ENCODE assay signal across 18 cellular contexts in genomic region chr11:27357250-27357649, GRCh38. TPM values are rescaled to one million over a fixed set of nuclear protein-coding genes. Genes with fewer than 3 reads are reported as not detected.
DNase-seq lines count a peak whose midpoint lies in the region; ATAC-seq and TF ChIP-seq lines count a peak whose summit lies in the region.
"Had no signal": no experiment of that assay in that cellular context is flagged by ENCODE, and none has a peak within 500 bp of the region (broad histone marks: within the 10 kb centered on the region; RNA-seq: fewer than 3 reads in every experiment).

No MANE protein-coding gene starts in this region.

- DNase-seq in DMS79 treated with DMSO at 0.1 percent for 48 hours (lab: John Stamatoyannopoulos, UW), result peak; percentile 64
- no peak for DNase-seq in DMS79 (lab: John Stamatoyannopoulos, UW)
- DNase-seq in NCI-H2107 (lab: John Stamatoyannopoulos, UW), result peak; percentile 21
- DNase-seq in cerebellar cortex (ENCODE audit: low spot score), result peak; percentile 46
- peak; percentile 48 to 59 for DNase-seq in thyroid gland
- DNase-seq in ovary, result no peak
- DNase-seq: activated CD8-positive, alpha-beta memory T cell treated with anti-CD3 and anti-CD28 coated beads for 24 hours; erythroblast; immature natural killer cell; KG1; naive thymus-derived CD8-positive, alpha-beta T cell; NCI-H1694; SIG-M5; tibial artery had no signal

- ATAC-seq in HG03095 (IDR thresholded peaks at IDR 0.05; ENCODE audit: unreplicated experiment) (no peak), HG02852 (IDR thresholded peaks at IDR 0.05; ENCODE audit: unreplicated experiment) (no peak)
- ATAC-seq: naive thymus-derived CD8-positive, alpha-beta T cell; stimulated activated effector memory CD8-positive, alpha-beta T cell treated with anti-CD3 and anti-CD28 coated beads, Interleukin-12 subunit alpha, Interleukin-12 subunit beta, amount 100 ng/mL, for 72 hours had no signal

- no peaks in the 10 kb centered on the region for H3K9me3 ChIP-seq in thyroid gland
- H3K9me3 ChIP-seq in ovary, result no peaks in the 10 kb centered on the region
- H3K9me3 ChIP-seq: tibial artery had no signal

- H3K4me3 ChIP-seq in thyroid gland (replicated peaks in 1 of 3) (no peak overlapping the region), ovary (no peak overlapping the region)
- H3K4me3 ChIP-seq: tibial artery had no signal

- H3K4me1 ChIP-seq in thyroid gland, result peaks cover 5% of the 10 kb centered on the region in 2 donors
- H3K4me1 ChIP-seq in ovary (ENCODE audit: insufficient read depth), result no peaks in the 10 kb centered on the region

- no peaks in the 10 kb centered on the region for H3K27me3 ChIP-seq in thyroid gland
- no peaks in the 10 kb centered on the region for H3K27me3 ChIP-seq in ovary
- H3K27me3 ChIP-seq: tibial artery had no signal

- WGBS in thyroid gland, 2 donors, result 50 to 62% methylated on average over 4 of the region's 4 CpGs
- 85 to 89% (median 86%) methylated on average over 4 of the region's 4 CpGs for WGBS in ovary, 3 donors

- TF ChIP-seq EP300 in ovary (IDR thresholded peaks at IDR 0.05), result no peak

- TF ChIP-seq CTCF in thyroid gland (IDR thresholded peaks at IDR 0.05) (no peak), ovary (IDR thresholded peaks at IDR 0.05) (no peak)

- intact Hi-C loops in thyroid gland (cut with DNase I), result loop anchor here (5.0 kb wide), 1 partner anchor 115 kb away; the partner anchor contains the start of gene LGR4
- intact Hi-C loops in ovary (cut with DNase I), result no loop called here

- no peak overlapping the region for H3K27ac ChIP-seq in thyroid gland
- no peak overlapping the region for H3K27ac ChIP-seq in ovary
- H3K27ac ChIP-seq: 22Rv1, tibial artery had no signal

- TF ChIP-seq POLR2A in thyroid gland (IDR thresholded peaks at IDR 0.05) (no peak), ovary (IDR thresholded peaks at IDR 0.05) (no peak)

- H3K36me3 ChIP-seq in thyroid gland, result no peaks in the 10 kb centered on the region
- H3K36me3 ChIP-seq in ovary, result no peaks in the 10 kb centered on the region
- H3K36me3 ChIP-seq: tibial artery had no signal

RNA-seq across cellular contexts. Expression of gene CCDC34, which starts 5.8 kb away (rescaled TPM):
- 1 to 10 TPM; 2.1 to 4.6 (median 3.9) TPM for total RNA-seq in thyroid gland
- 10 to 100 TPM in 2 of 7 donors, 1 to 10 TPM in 5; 2.5 to 17.5 (median 7.8) TPM for total RNA-seq in ovary
- polyA plus RNA-seq in ovary, result 10 to 100 TPM in 1 of 2 donors, 1 to 10 TPM in 1; 6.2 to 13.9 TPM

Comparison
In these comparisons a context has a peak if more than half of its experiments do, and no peak if none do; other contexts are left out.
1. DNase-seq: peak in DMS79 treated with DMSO at 0.1 percent for 48 hours (single experiment), NCI-H2107 (single experiment), cerebellar cortex (single experiment) and thyroid gland (2 of 2); none in DMS79 (single experiment) and ovary (0 of 5).